ENCODE assay signal across 18 cellular contexts in the genomic region with DNA sequence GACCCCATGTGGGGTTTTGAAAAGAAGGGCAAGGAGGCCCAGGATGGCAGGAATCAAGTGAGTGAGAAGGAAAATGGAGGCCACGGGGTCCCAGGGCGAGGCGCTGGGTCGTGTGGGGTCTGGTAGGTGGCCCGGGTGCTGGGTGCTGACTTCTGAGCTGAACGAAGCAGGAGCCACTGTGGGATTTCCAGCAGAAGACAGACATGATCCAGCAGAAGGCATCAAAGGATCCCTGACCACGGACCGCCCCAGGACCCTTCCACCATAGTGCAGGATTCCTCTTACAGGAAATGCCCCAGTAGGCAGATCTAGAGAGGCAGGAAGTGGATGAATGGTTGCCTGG.
A peak's percentile ranks its signal among the peaks of the same experiment; 100 is the strongest.
DNase-seq lines count a peak whose midpoint lies in the region; ATAC-seq and TF ChIP-seq lines count a peak whose summit lies in the region.
"Had no signal": no experiment of that assay in that cellular context is flagged by ENCODE, and none has a peak within 500 bp of the region (broad histone marks: within the 10 kb centered on the region; RNA-seq: fewer than 3 reads in every experiment).

No MANE protein-coding gene starts in this region.

- TF ChIP-seq EP300 in sigmoid colon (IDR thresholded peaks at IDR 0.05), result no peak

- no peak overlapping the region for H3K23ac ChIP-seq in mesendoderm (ENCODE audit: low read length)

- ATAC-seq in left cardiac atrium (no peak), heart left ventricle (no peak)

- H3K4me3 ChIP-seq in heart left ventricle, result no peak overlapping the region
- no peak overlapping the region for H3K4me3 ChIP-seq in sigmoid colon
- H3K4me3 ChIP-seq in mesendoderm (ENCODE audit: low read length), result no peak overlapping the region
- H3K4me3 ChIP-seq: MG63, PC-9 had no signal

- no peak overlapping the region for H3K4me3 Mint-ChIP-seq in glutamatergic neuron (ENCODE audit: unreplicated experiment)
- H3K4me3 Mint-ChIP-seq: CD4-positive, CD25-positive, alpha-beta regulatory T cell; HFFc6 had no signal

- TF ChIP-seq CTCF in heart left ventricle (IDR thresholded peaks at IDR 0.05), result no peak
- no peak for TF ChIP-seq CTCF in glutamatergic neuron (IDR thresholded peaks at IDR 0.05; ENCODE audit: partially characterized antibody, unreplicated experiment)
- no peak for TF ChIP-seq CTCF in sigmoid colon (IDR thresholded peaks at IDR 0.05)

- H3K36me3 Mint-ChIP-seq in glutamatergic neuron (ENCODE audit: unreplicated experiment), result peaks cover 18% of the 10 kb centered on the region
- H3K36me3 Mint-ChIP-seq: CD4-positive, CD25-positive, alpha-beta regulatory T cell had no signal

- H3K27ac Mint-ChIP-seq in glutamatergic neuron (ENCODE audit: unreplicated experiment), result peak overlapping the region; percentile 50
- H3K27ac Mint-ChIP-seq: CD4-positive, CD25-positive, alpha-beta regulatory T cell; HFFc6 had no signal

- H3K27me3 ChIP-seq in heart left ventricle (peaks cover 0 to 10% (median 0%) of the 10 kb centered on the region in 9 donors), sigmoid colon (no peaks in the 10 kb centered on the region), mesendoderm (ENCODE audit: insufficient read depth, low read length, poor library complexity) (no peaks in the 10 kb centered on the region)
- H3K27me3 ChIP-seq: BE2C, MG63 had no signal

- peak; percentile 5 for DNase-seq in left cardiac atrium
- DNase-seq in heart left ventricle, result no peak
- no peak for DNase-seq in glutamatergic neuron
- peak; percentile 42 for DNase-seq in sigmoid colon
- no peak for DNase-seq in kidney glomerular epithelial cell (lab: John Stamatoyannopoulos, UW)
- no peak for DNase-seq in mesendoderm
- DNase-seq in NCI-H1048 (lab: John Stamatoyannopoulos, UW), result no peak
- DNase-seq: BE2C; CD4-positive, CD25-positive, alpha-beta regulatory T cell; DMS79; H7; HFFc6; Kasumi-1; MG63; NCI-H1436; NCI-H187 treated with DMSO at 0.1 percent for 48 hours; NCI-H2107; PC-9 had no signal

- no peak overlapping the region for H3K4ac ChIP-seq in mesendoderm (ENCODE audit: low read depth, low read length)

- H2BK15ac ChIP-seq in mesendoderm (replicated peaks; ENCODE audit: low read depth), result no peak overlapping the region

- WGBS in heart left ventricle, 4 donors, result 81 to 89% (median 88%) methylated on average over 8 of the region's 8 CpGs
- 89 to 90% methylated on average over 8 of the region's 8 CpGs for WGBS in sigmoid colon, 2 donors
- no CpG with 5 or more reads among the region's 8 CpGs for WGBS in mesendoderm (ENCODE audit: extremely low coverage, insufficient coverage, low lambda C conversion rate)

- no peak overlapping the region for H4K5ac ChIP-seq in mesendoderm (ENCODE audit: low read length)

- no peak overlapping the region for H4K8ac ChIP-seq in mesendoderm (ENCODE audit: low read depth, low read length)

- peaks cover 18% of the 10 kb centered on the region for H3K27me3 Mint-ChIP-seq in glutamatergic neuron (ENCODE audit: unreplicated experiment)

- no peak overlapping the region for H2BK5ac ChIP-seq in mesendoderm (ENCODE audit: low read length)

- H3K56ac ChIP-seq in mesendoderm (ENCODE audit: low read length), result no peak overlapping the region

- H3K9me3 ChIP-seq in heart left ventricle (peaks cover 0 to 6% (median 0%) of the 10 kb centered on the region in 12 donors), sigmoid colon (no peaks in the 10 kb centered on the region)
- H3K9me3 ChIP-seq: BE2C had no signal

- no peaks in the 10 kb centered on the region for H3K79me2 ChIP-seq in mesendoderm (ENCODE audit: control insufficient read depth, insufficient read depth, low read length)

- no peak overlapping the region for H3K18ac ChIP-seq in mesendoderm (ENCODE audit: low read length)

- H3K4me1 Mint-ChIP-seq in glutamatergic neuron (ENCODE audit: low read depth, unreplicated experiment), result peaks cover 18% of the 10 kb centered on the region
- H3K4me1 Mint-ChIP-seq: CD4-positive, CD25-positive, alpha-beta regulatory T cell had no signal

- H3K9ac ChIP-seq in mesendoderm (ENCODE audit: low read length), result no peak overlapping the region

- no peaks in the 10 kb centered on the region for H3K36me3 ChIP-seq in heart left ventricle
- no peaks in the 10 kb centered on the region for H3K36me3 ChIP-seq in sigmoid colon
- H3K36me3 ChIP-seq in mesendoderm (ENCODE audit: control insufficient read depth, insufficient read depth, low read length), result no peaks in the 10 kb centered on the region
- H3K36me3 ChIP-seq: BE2C had no signal

- H3K4me1 ChIP-seq in heart left ventricle, result peaks cover 0 to 30% (median 0%) of the 10 kb centered on the region in 12 donors
- no peaks in the 10 kb centered on the region for H3K4me1 ChIP-seq in sigmoid colon
- no peaks in the 10 kb centered on the region for H3K4me1 ChIP-seq in mesendoderm (ENCODE audit: control insufficient read depth, low read depth, low read length)
- H3K4me1 ChIP-seq: BE2C had no signal

- intact Hi-C loops in left cardiac atrium (cut with DNase I) (no loop called here), heart left ventricle (cut with DNase I) (no loop called here), sigmoid colon (cut with DNase I) (no loop called here)

- no peak overlapping the region for H2AK5ac ChIP-seq in mesendoderm (ENCODE audit: low read length)

- H2BK120ac ChIP-seq in mesendoderm (ENCODE audit: low read depth, low read length), result no peak overlapping the region

- no peak for TF ChIP-seq POLR2A in heart left ventricle (IDR thresholded peaks at IDR 0.05)
- TF ChIP-seq POLR2A in sigmoid colon (IDR thresholded peaks at IDR 0.05), result no peak

- H3K9me3 Mint-ChIP-seq in glutamatergic neuron (ENCODE audit: unreplicated experiment), result peaks cover 16% of the 10 kb centered on the region
- H3K9me3 Mint-ChIP-seq: HFFc6 had no signal

- no peak overlapping the region for H3K4me2 ChIP-seq in mesendoderm (ENCODE audit: low read length)
- H3K4me2 ChIP-seq: PC-9 had no signal

- no peaks in the 10 kb centered on the region for H3K79me1 ChIP-seq in mesendoderm (ENCODE audit: low read length)

- no peak overlapping the region for H3K27ac ChIP-seq in heart left ventricle
- H3K27ac ChIP-seq in sigmoid colon, result no peak overlapping the region
- H3K27ac ChIP-seq in mesendoderm (ENCODE audit: low read depth, low read length), result no peak overlapping the region
- H3K27ac ChIP-seq: PC-9 had no signal

Comparison
In these comparisons a context has a peak if more than half of its experiments do, and no peak if none do; other contexts are left out.
1. DNase-seq: peak in left cardiac atrium (single experiment) and sigmoid colon (single experiment); none in heart left ventricle (0 of 5), glutamatergic neuron (single experiment), kidney glomerular epithelial cell (single experiment), mesendoderm (single experiment) and NCI-H1048 (single experiment).